10 cellular contexts compared by ENCODE assay signal in the genomic region with DNA sequence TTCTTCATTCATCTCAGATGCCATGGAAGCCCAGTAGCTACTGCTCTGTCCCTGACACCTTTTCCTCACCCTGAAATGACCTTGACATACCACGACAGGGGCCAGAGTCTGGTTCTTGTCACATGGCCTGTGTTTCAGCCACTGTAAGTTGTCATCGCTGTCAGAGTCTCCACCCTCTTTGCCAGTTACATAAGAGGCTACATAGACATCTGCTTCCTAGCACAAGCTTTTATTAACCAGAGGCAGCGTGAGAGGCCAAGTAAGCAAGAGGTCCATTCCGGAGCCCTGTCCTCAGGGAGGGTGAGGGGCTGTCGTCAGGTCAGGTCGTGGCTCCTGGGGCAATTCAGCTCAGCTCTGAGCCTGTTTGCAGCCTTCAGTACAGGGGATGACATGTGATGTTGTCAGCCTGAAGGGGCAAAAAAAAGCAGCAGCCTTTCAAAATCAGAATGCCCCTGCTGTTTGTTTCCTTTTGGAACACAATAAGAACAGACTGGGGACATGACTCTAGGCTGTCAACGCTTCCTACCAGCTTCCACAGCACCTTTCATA.
DNase-seq lines count a peak whose midpoint lies in the region; ATAC-seq and TF ChIP-seq lines count a peak whose summit lies in the region.
"Had no signal": no experiment of that assay in that cellular context is flagged by ENCODE, and none has a peak within 500 bp of the region (broad histone marks: within the 10 kb centered on the region; RNA-seq: fewer than 3 reads in every experiment).

No MANE protein-coding gene starts in this region.

- no CpG with 5 or more reads among the region's 7 CpGs for WGBS in IMR-90 (ENCODE audit: extremely low coverage in 2 of 2, insufficient read length in 1 of 2), 2 experiments
- WGBS in esophagus squamous epithelium, 2 donors, result 40 to 56% methylated on average over 5 to 6 of the region's 7 CpGs
- 46% methylated on average over 7 of the region's 7 CpGs for WGBS in liver
- WGBS in sigmoid colon, 2 donors, result 58 to 59% methylated on average over 7 of the region's 7 CpGs

- H3K4me3 ChIP-seq in IMR-90 (ENCODE audit: insufficient read depth, low read depth, low read length), result no peak overlapping the region
- peak overlapping the region in 1 of 4 donors; percentile 18 for H3K4me3 ChIP-seq in esophagus squamous epithelium
- H3K4me3 ChIP-seq in liver (ENCODE audit: low read depth in 1 of 3, low read length in 3 of 3), result no peak overlapping the region
- H3K4me3 ChIP-seq in sigmoid colon, result no peak overlapping the region

- no peak overlapping the region for H3K9ac ChIP-seq in IMR-90 (ENCODE audit: low read depth, low read length)
- H3K9ac ChIP-seq in liver (ENCODE audit: low read depth in 1 of 2, low read length in 2 of 2), result no peak overlapping the region

- peak overlapping the region; percentile 8; the same call in 1 of the 3 replicates for H2BK15ac ChIP-seq in IMR-90 (ENCODE audit: low read depth, low read length)

- H3K27ac ChIP-seq in IMR-90 (ENCODE audit: insufficient read depth, low read length) (peak overlapping the region; percentile 82), esophagus squamous epithelium (peak overlapping the region; percentile 34 to 88 (median 80)), liver (ENCODE audit: low read depth in 1 of 2, low read length in 2 of 2) (peak overlapping the region; percentile 22 to 73), sigmoid colon (peak overlapping the region; percentile 65 to 71 (median 70))

- H2BK5ac ChIP-seq in IMR-90 (ENCODE audit: low read depth, low read length, poor library complexity, severe bottlenecking), result peak overlapping the region; percentile 8

- CTCF ChIA-PET in IMR-90 (lab: Yijun Ruan, JAX), result interaction anchor here (1.0 to 1.5 kb wide), 2 partner anchors 10 to 568 kb away, joined by 3 read pairs; no protein-coding TSS in a partner anchor

- H3K4me1 ChIP-seq in IMR-90 (ENCODE audit: control insufficient read depth, insufficient read depth, low read length), result peaks cover 21% of the 10 kb centered on the region
- H3K4me1 ChIP-seq in esophagus squamous epithelium, result peaks cover 0 to 33% (median 0%) of the 10 kb centered on the region in 3 donors
- H3K4me1 ChIP-seq in liver (ENCODE audit: control insufficient read depth in 4 of 4, insufficient read depth in 4 of 4, low read length in 3 of 4), result peaks cover 2 to 19% (median 2%) of the 10 kb centered on the region in 4 donors
- peaks cover 0 to 23% (median 14%) of the 10 kb centered on the region in 4 donors for H3K4me1 ChIP-seq in sigmoid colon

- dilution Hi-C loops in IMR-90 (cut with HindIII; ENCODE audit: low sequenced_read_pairs, unreplicated experiment), result no loop called here

- peaks cover 9% of the 10 kb centered on the region; the same call in 1 of the 2 replicates for H4K20me1 ChIP-seq in IMR-90 (ENCODE audit: insufficient read depth, low read length)

- peak; percentile 50 for ATAC-seq in IMR-90 (ENCODE audit: low read depth)

- H4K5ac ChIP-seq in IMR-90 (ENCODE audit: low read depth, low read length), result peak overlapping the region; percentile 46; the same call in 1 of the 2 replicates

- POLR2A ChIA-PET in IMR-90 (lab: Charles Lee; ENCODE audit: unreplicated experiment), result no interaction called here

- peak overlapping the region; percentile 65 for H3K4ac ChIP-seq in IMR-90 (ENCODE audit: low read depth, low read length)

- DNase-seq in IMR-90 (no peak), esophagus squamous epithelium (lab: John Stamatoyannopoulos, UW) (no peak), sigmoid colon (peak; percentile 86), NCI-H2196 (lab: John Stamatoyannopoulos, UW; ENCODE audit: unreplicated experiment) (no peak), 8988T (no peak)
- DNase-seq in NK-92 treated with Interleukin-12 subunit alpha and Interleukin-12 subunit beta, amount 100 ng/mL, for 24 hours (lab: John Stamatoyannopoulos, UW), result no peak
- DNase-seq in stimulated activated naive CD4-positive, alpha-beta T cell treated with Interleukin-2 at 50 U/mL for 16 hours (lab: John Stamatoyannopoulos, UW), result no peak
- DNase-seq: activated CD4-positive, CD25-positive, alpha-beta regulatory T cell treated with anti-CD3 and anti-CD28 coated beads, Interleukin-2, amount 50 U/mL, for 72 hours; CD4-positive, alpha-beta memory T cell had no signal

- H3K14ac ChIP-seq in IMR-90 (replicated peaks; ENCODE audit: low read depth, low read length), result peak overlapping the region; percentile 42

- no peak overlapping the region for H3K56ac ChIP-seq in IMR-90 (ENCODE audit: extremely low read depth, insufficient read depth, low read length)

- peak overlapping the region; percentile 5 to 92; a peak in 3 of 4 replicates for H4K8ac ChIP-seq in IMR-90 (ENCODE audit: low read depth in 2 of 2, low read length in 2 of 2)

- H3K27me3 ChIP-seq in IMR-90 (ENCODE audit: control insufficient read depth, insufficient read depth, low read length) (no peaks in the 10 kb centered on the region), esophagus squamous epithelium (no peaks in the 10 kb centered on the region), liver (ENCODE audit: control insufficient read depth in 4 of 4, insufficient read depth in 4 of 4, low read length in 3 of 4) (no peaks in the 10 kb centered on the region), sigmoid colon (no peaks in the 10 kb centered on the region)

- peak overlapping the region; percentile 38; the same call in 1 of the 2 replicates for H2BK20ac ChIP-seq in IMR-90 (ENCODE audit: low read depth, low read length)

- intact Hi-C loops in IMR-90 (cut with micrococcal nuclease) (no loop called here), esophagus squamous epithelium (cut with DNase I) (no loop called here), sigmoid colon (cut with DNase I) (loop anchor here (1.0 kb wide), 1 partner anchor 182 kb away; no protein-coding TSS in a partner anchor)

- TF ChIP-seq POLR2A in IMR-90 (IDR thresholded peaks at IDR 0.05; ENCODE audit: low read depth, low read length) (no peak), esophagus squamous epithelium (IDR thresholded peaks at IDR 0.05) (no peak), sigmoid colon (IDR thresholded peaks at IDR 0.05) (no peak)

- peaks cover 9% of the 10 kb centered on the region for H3K9me1 ChIP-seq in IMR-90 (ENCODE audit: insufficient read depth, low read length)

- H2AK5ac ChIP-seq in IMR-90 (ENCODE audit: low read depth, low read length), result peak overlapping the region; percentile 62

- in situ Hi-C loops in IMR-90 (cut with MboI; ENCODE audit: low sequenced_read_pairs), result no loop called here

- H3K18ac ChIP-seq in IMR-90 (ENCODE audit: low read depth, low read length), result peak overlapping the region; percentile 72

- peak in 3 of 4 donors; percentile 51 to 78 (median 58) for TF ChIP-seq EP300 in sigmoid colon (IDR thresholded peaks at IDR 0.05)

- no peaks in the 10 kb centered on the region for H3K9me3 ChIP-seq in IMR-90 (ENCODE audit: control insufficient read depth, insufficient read depth, low read length)
- H3K9me3 ChIP-seq in esophagus squamous epithelium, result no peaks in the 10 kb centered on the region
- no peaks in the 10 kb centered on the region for H3K9me3 ChIP-seq in liver (ENCODE audit: control insufficient read depth in 4 of 4, low read length in 3 of 4)
- no peaks in the 10 kb centered on the region for H3K9me3 ChIP-seq in sigmoid colon

- BruUV-seq in IMR-90 (replicated peaks; lab: Mats Ljungman, UMichigan), result no TSS peak

- H4K91ac ChIP-seq in IMR-90 (ENCODE audit: insufficient read depth, low read depth, low read length), result no peak overlapping the region

- H3K79me1 ChIP-seq in IMR-90 (ENCODE audit: low read depth in 1 of 2, low read length in 2 of 2), result peaks cover 24 to 50% of the 10 kb centered on the region in 2 experiments

- peaks cover 5% of the 10 kb centered on the region; the same call in 1 of the 2 replicates for H3K36me3 ChIP-seq in IMR-90 (ENCODE audit: control insufficient read depth, insufficient read depth, low read length)
- no peaks in the 10 kb centered on the region for H3K36me3 ChIP-seq in esophagus squamous epithelium
- H3K36me3 ChIP-seq in liver (ENCODE audit: control insufficient read depth in 4 of 4, insufficient read depth in 3 of 4, low read depth in 1 of 4, low read length in 3 of 4), result no peaks in the 10 kb centered on the region
- no peaks in the 10 kb centered on the region for H3K36me3 ChIP-seq in sigmoid colon

- H2AK9ac ChIP-seq in IMR-90 (replicated peaks; ENCODE audit: low read depth, low read length, poor library complexity), result no peak overlapping the region

- H2BK120ac ChIP-seq in IMR-90 (ENCODE audit: low read depth, low read length), result peak overlapping the region; percentile 23; the same call in 1 of the 2 replicates

- TF ChIP-seq CTCF in IMR-90 (conservative IDR thresholded peaks at IDR 0.05; ENCODE audit: low read depth, low read length) (no peak), esophagus squamous epithelium (IDR thresholded peaks at IDR 0.05) (peak in 1 of 6 experiments; percentile 5), liver (IDR thresholded peaks at IDR 0.05; ENCODE audit: low read depth, low read length, missing input control) (no peak), sigmoid colon (IDR thresholded peaks at IDR 0.05) (no peak)

- peak overlapping the region; percentile 30 for H3K23ac ChIP-seq in IMR-90 (ENCODE audit: low read depth, low read length)

- H2AFZ ChIP-seq in IMR-90 (replicated peaks; ENCODE audit: low read length, poor library complexity), result no peak overlapping the region

- peak overlapping the region; percentile 41 for H3K4me2 ChIP-seq in IMR-90 (ENCODE audit: low read depth, low read length)

- TF ChIP-seq RAD21 in IMR-90 (IDR thresholded peaks at IDR 0.05; ENCODE audit: low read length) (no peak), liver (IDR thresholded peaks at IDR 0.05) (peak in 1 of 2 donors; percentile 42)

TF ChIP-seq in IMR-90, 13 proteins besides CTCF, POLR2A, EP300 and RAD21 (continues in another document):
- TF ChIP-seq, protein P1, sequence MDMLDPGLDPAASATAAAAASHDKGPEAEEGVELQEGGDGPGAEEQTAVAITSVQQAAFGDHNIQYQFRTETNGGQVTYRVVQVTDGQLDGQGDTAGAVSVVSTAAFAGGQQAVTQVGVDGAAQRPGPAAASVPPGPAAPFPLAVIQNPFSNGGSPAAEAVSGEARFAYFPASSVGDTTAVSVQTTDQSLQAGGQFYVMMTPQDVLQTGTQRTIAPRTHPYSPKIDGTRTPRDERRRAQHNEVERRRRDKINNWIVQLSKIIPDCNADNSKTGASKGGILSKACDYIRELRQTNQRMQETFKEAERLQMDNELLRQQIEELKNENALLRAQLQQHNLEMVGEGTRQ (IDR thresholded peaks at IDR 0.05; ENCODE audit: low read depth, low read length), result no peak
- TF ChIP-seq BHLHE40 (IDR thresholded peaks at IDR 0.05; ENCODE audit: low read depth, low read length), result no peak

TF ChIP-seq in liver, 16 proteins besides CTCF, POLR2A, EP300 and RAD21:
- peak in 1 of 2 donors; percentile 20 for TF ChIP-seq HNF4A (conservative IDR thresholded peaks at IDR 0.05)
- TF ChIP-seq TAF1 (conservative IDR thresholded peaks at IDR 0.05), result no peak
- peak; percentile 97 for TF ChIP-seq NR2F2 (IDR thresholded peaks at IDR 0.05)
- peak; percentile 68 for TF ChIP-seq SP1 (IDR thresholded peaks at IDR 0.05)
- TF ChIP-seq RXRA (IDR thresholded peaks at IDR 0.05), result peak; percentile 84 to 92
- no peak for TF ChIP-seq FOXA1 (IDR thresholded peaks at IDR 0.05)
